Comparison of ENCODE assay signal across 20 cellular contexts in genomic region chr1:206787956-206788355, GRCh38. TPM values are rescaled to one million over a fixed set of nuclear protein-coding genes. Genes with fewer than 3 reads are reported as not detected.
"Had no signal": no experiment of that assay in that cellular context is flagged by ENCODE, and none has a peak within 500 bp of the region (broad histone marks: within the 10 kb centered on the region; RNA-seq: fewer than 3 reads in every experiment).

No MANE protein-coding gene starts in this region.

- ATAC-seq: gastroesophageal sphincter; heart left ventricle; left lobe of liver; stimulated activated naive CD8-positive, alpha-beta T cell treated with anti-CD3 and anti-CD28 coated beads, Interleukin-15, amount 100 ng/mL, for 72 hours had no signal

- H3K9me3 Mint-ChIP-seq: activated CD4-positive, alpha-beta T cell treated with anti-CD3 and anti-CD28 coated beads, Interleukin-2, amount 10 ng/mL, durations not matched to agents 7 days and 5 days; neural progenitor cell; stimulated activated naive CD8-positive, alpha-beta T cell treated with anti-CD3 and anti-CD28 coated beads, Interleukin-15, amount 100 ng/mL, for 72 hours had no signal

- H3K36me3 Mint-ChIP-seq: neural progenitor cell had no signal

- H3K27me3 ChIP-seq: ascending aorta, breast epithelium, gastroesophageal sphincter, heart left ventricle, neural progenitor cell had no signal

- FAIRE-seq: kidney had no signal

- H3K27ac ChIP-seq: ascending aorta, breast epithelium, esophagus muscularis mucosa, gastroesophageal sphincter, heart left ventricle, neural progenitor cell had no signal

- H3K27ac Mint-ChIP-seq: activated CD4-positive, alpha-beta T cell treated with anti-CD3 and anti-CD28 coated beads, Interleukin-2, amount 10 ng/mL, durations not matched to agents 7 days and 5 days; neural progenitor cell; progenitor cell of endocrine pancreas; stimulated activated naive CD8-positive, alpha-beta T cell treated with anti-CD3 and anti-CD28 coated beads, Interleukin-15, amount 100 ng/mL, for 72 hours had no signal

- H3K36me3 ChIP-seq: ascending aorta, breast epithelium, esophagus muscularis mucosa, gastroesophageal sphincter, heart left ventricle, neural progenitor cell had no signal

- DNase-seq: activated CD4-positive, alpha-beta T cell treated with anti-CD3 and anti-CD28 coated beads, Interleukin-2, amount 10 ng/mL, durations not matched to agents 7 days and 5 days; cerebellar nuclear complex; effector CD4-positive, alpha-beta T cell; heart left ventricle; kidney; stimulated activated CD4-positive, alpha-beta T cell treated with anti-CD3 and anti-CD28 coated beads, Interleukin-12 subunit alpha, Interleukin-12 subunit beta, amount 100 ng/mL, for 4 hours; stimulated activated CD4-positive, alpha-beta T cell treated with anti-CD3 and anti-CD28 coated beads, Interleukin-1b, Interleukin-23, amount 100 ng/mL, for 48 hours; stimulated activated naive CD8-positive, alpha-beta T cell treated with anti-CD3 and anti-CD28 coated beads, Interleukin-15, amount 100 ng/mL, for 72 hours; T-helper 9 cell had no signal

- H3K4me3 Mint-ChIP-seq: activated CD4-positive, alpha-beta T cell treated with anti-CD3 and anti-CD28 coated beads, Interleukin-2, amount 10 ng/mL, durations not matched to agents 7 days and 5 days; neural progenitor cell; stimulated activated naive CD8-positive, alpha-beta T cell treated with anti-CD3 and anti-CD28 coated beads, Interleukin-15, amount 100 ng/mL, for 72 hours had no signal

- H3K4me3 ChIP-seq: ascending aorta, breast epithelium, esophagus muscularis mucosa, gastroesophageal sphincter, heart left ventricle, lung, neural progenitor cell had no signal

RNA-seq across cellular contexts. Expression of gene IL10, which starts 15.7 kb away (rescaled TPM):
- total RNA-seq: osteoblast, progenitor cell of endocrine pancreas, temporal lobe had no signal

RNA-seq across cellular contexts. Expression of gene IL19, which starts 17.4 kb away (rescaled TPM):
- total RNA-seq: activated CD4-positive, alpha-beta T cell treated with anti-CD3 and anti-CD28 coated beads, Interleukin-2, amount 10 ng/mL, durations not matched to agents 7 days and 5 days; activated CD8-positive, alpha-beta memory T cell treated with anti-CD3 and anti-CD28 coated beads for 36 hours; ascending aorta; breast epithelium; esophagus muscularis mucosa; heart left ventricle; left lobe of liver; osteoblast; progenitor cell of endocrine pancreas; temporal lobe had no signal
